In genomic region chr7:78020131-78020873, GRCh38 we compare ENCODE assay signal across 8 cellular contexts.
DNase-seq lines count a peak whose midpoint lies in the region; ATAC-seq and TF ChIP-seq lines count a peak whose summit lies in the region.

No MANE protein-coding gene starts in this region.

- TF ChIP-seq CTCF in AG10803 (conservative IDR thresholded peaks at IDR 0.05; ENCODE audit: low read length) (peak; percentile 79), colonic mucosa (IDR thresholded peaks at IDR 0.05) (peak; percentile 64)

- peaks cover 47% of the 10 kb centered on the region for H3K27me3 Mint-ChIP-seq in T-helper 2 cell treated with Interferon-gamma antibody and Interleukin-4, amounts not matched to agents 5 μg/mL and 100 μg/mL, for 36 hours (ENCODE audit: low read depth)
- no peaks in the 10 kb centered on the region for H3K27me3 Mint-ChIP-seq in stimulated activated memory B cell treated with anti-CD40 and anti-IgM and Interleukin-4, amounts not matched to agents 10 μg/mL and 1 μg/mL and 100 μg/mL, for 72 hours

- peak overlapping the region; percentile 73 for H3K4me3 Mint-ChIP-seq in T-helper 2 cell treated with Interferon-gamma antibody and Interleukin-4, amounts not matched to agents 5 μg/mL and 100 μg/mL, for 36 hours
- H3K4me3 Mint-ChIP-seq in stimulated activated memory B cell treated with anti-CD40 and anti-IgM and Interleukin-4, amounts not matched to agents 10 μg/mL and 1 μg/mL and 100 μg/mL, for 72 hours = peak overlapping the region; percentile 70

- H3K27me3 ChIP-seq in colonic mucosa (no peaks in the 10 kb centered on the region), layer of hippocampus (ENCODE audit: control insufficient read depth, insufficient read depth, low read length) (no peaks in the 10 kb centered on the region)

- no peak overlapping the region for H3K27ac Mint-ChIP-seq in T-helper 2 cell treated with Interferon-gamma antibody and Interleukin-4, amounts not matched to agents 5 μg/mL and 100 μg/mL, for 36 hours
- H3K27ac Mint-ChIP-seq in stimulated activated memory B cell treated with anti-CD40 and anti-IgM and Interleukin-4, amounts not matched to agents 10 μg/mL and 1 μg/mL and 100 μg/mL, for 72 hours = peak overlapping the region; percentile 78

- intact Hi-C loops in colonic mucosa (cut with DNase I) = no loop called here

- peak overlapping the region in 1 of 2 donors; percentile 53 for H3K9ac ChIP-seq in colonic mucosa (ENCODE audit: low read depth in 2 of 2, low read length in 2 of 2)

- H3K36me3 Mint-ChIP-seq in T-helper 2 cell treated with Interferon-gamma antibody and Interleukin-4, amounts not matched to agents 5 μg/mL and 100 μg/mL, for 36 hours (ENCODE audit: low read depth) = no peaks in the 10 kb centered on the region
- no peaks in the 10 kb centered on the region for H3K36me3 Mint-ChIP-seq in stimulated activated memory B cell treated with anti-CD40 and anti-IgM and Interleukin-4, amounts not matched to agents 10 μg/mL and 1 μg/mL and 100 μg/mL, for 72 hours

- peaks cover 8% of the 10 kb centered on the region for H3K4me1 Mint-ChIP-seq in T-helper 2 cell treated with Interferon-gamma antibody and Interleukin-4, amounts not matched to agents 5 μg/mL and 100 μg/mL, for 36 hours (ENCODE audit: low read depth)
- H3K4me1 Mint-ChIP-seq in stimulated activated memory B cell treated with anti-CD40 and anti-IgM and Interleukin-4, amounts not matched to agents 10 μg/mL and 1 μg/mL and 100 μg/mL, for 72 hours = peaks cover 11% of the 10 kb centered on the region

- no peaks in the 10 kb centered on the region for H3K9me3 ChIP-seq in colonic mucosa

- no peaks in the 10 kb centered on the region for H3K4me1 ChIP-seq in colonic mucosa

- peak; percentile 86 for DNase-seq in AG10803 (ENCODE audit: low read depth)
- DNase-seq in NCI-H187 (lab: John Stamatoyannopoulos, UW) = peak; percentile 32 to 39
- DNase-seq in T-helper 2 cell treated with Interferon-gamma antibody and Interleukin-4, amounts not matched to agents 5 μg/mL and 100 μg/mL, for 36 hours (ENCODE audit: low spot score) = no peak
- DNase-seq in colonic mucosa = peak; percentile 79

- H3K27ac ChIP-seq in colonic mucosa = peak overlapping the region; percentile 90
- H3K27ac ChIP-seq in layer of hippocampus (ENCODE audit: low read depth, low read length) = peak overlapping the region; percentile 74

- no peaks in the 10 kb centered on the region for H3K9me3 Mint-ChIP-seq in T-helper 2 cell treated with Interferon-gamma antibody and Interleukin-4, amounts not matched to agents 5 μg/mL and 100 μg/mL, for 36 hours
- no peaks in the 10 kb centered on the region for H3K9me3 Mint-ChIP-seq in stimulated activated memory B cell treated with anti-CD40 and anti-IgM and Interleukin-4, amounts not matched to agents 10 μg/mL and 1 μg/mL and 100 μg/mL, for 72 hours

- no peaks in the 10 kb centered on the region for H3K36me3 ChIP-seq in colonic mucosa

- H3K4me3 ChIP-seq in AG10803 (ENCODE audit: low read length) = peak overlapping the region; percentile 66
- peak overlapping the region; percentile 57 for H3K4me3 ChIP-seq in colonic mucosa

- ATAC-seq in GM18498 (IDR thresholded peaks at IDR 0.05; ENCODE audit: unreplicated experiment) = peak; percentile 36
- peak; percentile 41 for ATAC-seq in HG02938 (IDR thresholded peaks at IDR 0.05; ENCODE audit: unreplicated experiment)
- ATAC-seq in stimulated activated memory B cell treated with anti-CD40 and anti-IgM and Interleukin-4, amounts not matched to agents 10 μg/mL and 1 μg/mL and 100 μg/mL, for 72 hours = peak; percentile 65
